9 cellular contexts compared by ENCODE assay signal in genomic region chr17:28613916-28614315, GRCh38. TPM values are rescaled to one million over a fixed set of nuclear protein-coding genes. Genes with fewer than 3 reads are reported as not detected.
DNase-seq lines count a peak whose midpoint lies in the region; ATAC-seq, FAIRE-seq and TF ChIP-seq lines count a peak whose summit lies in the region.
"Had no signal": no experiment of that assay in that cellular context is flagged by ENCODE, and none has a peak within 500 bp of the region (broad histone marks: within the 10 kb centered on the region; RNA-seq: fewer than 3 reads in every experiment).

Gene RSKR, minus strand, starts transcription at chr17:28614185. Its CDS starts 24 bp downstream, at chr17:28614161.

- TF ChIP-seq RAD21 in HCT116 (IDR thresholded peaks at IDR 0.05; ENCODE audit: low read depth): no peak

- H4K20me1 ChIP-seq in BLaER1 treated with 17β-estradiol and CSF1 and Interleukin-3, amounts not matched to agents 10 nM and 100 nM: peaks cover 15 to 64% (median 40%) of the 10 kb centered on the region in 11 experiments; a peak in 18 of 22 replicates
- no peaks in the 10 kb centered on the region for H4K20me1 ChIP-seq in HCT116 (ENCODE audit: insufficient read depth)

- intact Hi-C loops in HCT116 (cut with micrococcal nuclease): loop anchor here (1.0 kb wide), 1 partner anchor 120 kb away; no protein-coding TSS in a partner anchor
- intact Hi-C loops in breast epithelium (cut with DNase I; ENCODE audit: low total_unique reads): no loop called here

- H3K27ac ChIP-seq in BLaER1 treated with 17β-estradiol and CSF1 and Interleukin-3, amounts not matched to agents 10 nM and 100 nM: peak within 1 kb of the TSS in 2 of 11 experiments; percentile 9 to 22; a peak in 1 of 22 replicates
- H3K27ac ChIP-seq in HCT116 (ENCODE audit: low read depth, low read length): no peak within 1 kb of the TSS
- H3K27ac ChIP-seq in breast epithelium: no peak within 1 kb of the TSS

- TF ChIP-seq CTCF in HCT116 (IDR thresholded peaks at IDR 0.05 in 2 of 3, conservative IDR thresholded peaks at IDR 0.05 in 1 of 3; ENCODE audit: borderline replicate concordance in 1 of 3, insufficient read depth in 1 of 3, low read depth in 2 of 3, low read length in 2 of 3) (no peak), breast epithelium (IDR thresholded peaks at IDR 0.05) (no peak)

- peaks cover 0 to 40% (median 27%) of the 10 kb centered on the region in 10 experiments; a peak in 16 of 20 replicates for H3K4me1 ChIP-seq in BLaER1 treated with 17β-estradiol and CSF1 and Interleukin-3, amounts not matched to agents 10 nM and 100 nM
- H3K4me1 ChIP-seq in HCT116 (ENCODE audit: control insufficient read depth in 1 of 2, insufficient read depth in 2 of 2, low read length in 2 of 2) (no peaks in the 10 kb centered on the region), breast epithelium (no peaks in the 10 kb centered on the region)

- H3K4me2 ChIP-seq in BLaER1 treated with 17β-estradiol and CSF1 and Interleukin-3, amounts not matched to agents 10 nM and 100 nM: peak within 1 kb of the TSS in 7 of 11 experiments; percentile 14 to 41 (median 23); a peak in 11 of 22 replicates
- no peak within 1 kb of the TSS for H3K4me2 ChIP-seq in HCT116 (ENCODE audit: low read length)

- H3K4me3 ChIP-seq in BLaER1 treated with 17β-estradiol and CSF1 and Interleukin-3, amounts not matched to agents 10 nM and 100 nM: no peak within 1 kb of the TSS
- no peak within 1 kb of the TSS for H3K4me3 ChIP-seq in HCT116 (replicated peaks in 1 of 2; ENCODE audit: low read depth in 1 of 2, low read length in 2 of 2)
- no peak within 1 kb of the TSS for H3K4me3 ChIP-seq in breast epithelium

- RAD21 ChIA-PET in HCT116 (lab: Charles Lee; ENCODE audit: low non-redundant PET in 1 of 2, low total read pairs in 2 of 2, uncharacterized antibody in 2 of 2, unreplicated experiment in 2 of 2): no interaction called here

- ATAC-seq in HCT116 (no peak), GM19328 (IDR thresholded peaks at IDR 0.05; ENCODE audit: unreplicated experiment) (no peak)

- H3K27me3 ChIP-seq in BLaER1 treated with 17β-estradiol and CSF1 and Interleukin-3, amounts not matched to agents 10 nM and 100 nM: no peaks in the 10 kb centered on the region
- H3K27me3 ChIP-seq in HCT116 (ENCODE audit: insufficient read depth, low read length) (no peaks in the 10 kb centered on the region), breast epithelium (no peaks in the 10 kb centered on the region)

- peak within 1 kb of the TSS in 9 of 11 experiments; percentile 4 to 48 (median 26); a peak in 10 of 22 replicates for H3K9ac ChIP-seq in BLaER1 treated with 17β-estradiol and CSF1 and Interleukin-3, amounts not matched to agents 10 nM and 100 nM
- no peak within 1 kb of the TSS for H3K9ac ChIP-seq in HCT116 (ENCODE audit: low read length)

- no TSS peak for BruUV-seq in HCT116 (replicated peaks; lab: Mats Ljungman, UMichigan)

- POLR2A ChIA-PET in HCT116 (lab: Charles Lee): no interaction called here

- no peak for DNase-seq in HCT116 (ENCODE audit: low read depth, low spot score)
- no peak for DNase-seq in breast epithelium (ENCODE audit: low spot score in 2 of 2)
- DNase-seq in myocyte (ENCODE audit: low read depth): no peak
- DNase-seq in GM19239 (ENCODE audit: insufficient read length, low spot score): no peak
- no peak for DNase-seq in glomerular visceral epithelial cell (ENCODE audit: extremely low spot score)
- no peak for DNase-seq in NCI-H345 treated with DMSO at 0.1 percent for 48 hours (lab: John Stamatoyannopoulos, UW; ENCODE audit: unreplicated experiment)
- DNase-seq: aorta had no signal

- CTCF ChIA-PET in HCT116 (lab: Charles Lee): interaction anchor here (1.4 kb wide), 1 partner anchor 10 kb away, joined by 3 read pairs; no protein-coding TSS in a partner anchor

- TF ChIP-seq POLR2A in HCT116 (IDR thresholded peaks at IDR 0.05; ENCODE audit: borderline replicate concordance, extremely low read depth, insufficient read depth, insufficient read length): no peak
- no peak for TF ChIP-seq POLR2A in breast epithelium (IDR thresholded peaks at IDR 0.05)

- FAIRE-seq in GM19239 (lab: Jason Lieb, UNC): no peak

- no peak within 1 kb of the TSS for H2AFZ ChIP-seq in HCT116 (ENCODE audit: low read depth, low read length, poor library complexity, severe bottlenecking)

- no peaks in the 10 kb centered on the region for H3K9me3 ChIP-seq in BLaER1 treated with 17β-estradiol and CSF1 and Interleukin-3, amounts not matched to agents 10 nM and 100 nM (replicated peaks in 1 of 11)
- no peaks in the 10 kb centered on the region for H3K9me3 ChIP-seq in HCT116 (ENCODE audit: control insufficient read depth in 1 of 2, insufficient read depth in 1 of 2, low read depth in 1 of 2, low read length in 2 of 2)
- H3K9me3 ChIP-seq in breast epithelium: no peaks in the 10 kb centered on the region

- H3K36me3 ChIP-seq in BLaER1 treated with 17β-estradiol and CSF1 and Interleukin-3, amounts not matched to agents 10 nM and 100 nM: peaks cover 95 to 100% (median 100%) of the 10 kb centered on the region in 11 experiments
- peaks cover 50 to 63% of the 10 kb centered on the region in 2 experiments for H3K36me3 ChIP-seq in HCT116 (ENCODE audit: control insufficient read depth in 1 of 2, insufficient read depth in 2 of 2, low read length in 2 of 2)
- H3K36me3 ChIP-seq in breast epithelium: peaks cover 21% of the 10 kb centered on the region

- no peaks in the 10 kb centered on the region for H3K9me2 ChIP-seq in HCT116 (ENCODE audit: insufficient read depth)

- H3K79me2 ChIP-seq in HCT116 (ENCODE audit: insufficient read depth, low read length): no peaks in the 10 kb centered on the region

TF ChIP-seq in HCT116, 20 proteins besides CTCF, POLR2A, EP300 and RAD21:
- TF ChIP-seq EZH2phosphoT487 (IDR thresholded peaks at IDR 0.05; ENCODE audit: borderline replicate concordance) (no peak), ATF3 (IDR thresholded peaks at IDR 0.05) (no peak), SRF (IDR thresholded peaks at IDR 0.05; ENCODE audit: low read depth) (no peak), ZBTB33 (IDR thresholded peaks at IDR 0.05; ENCODE audit: extremely low read depth, insufficient replicate concordance, low read length) (no peak)

RNA-seq across cellular contexts. Expression of gene RSKR, which starts in this region (rescaled TPM):
- 18.9 TPM for total RNA-seq in HCT116 (2021; ENCODE audit: unreplicated experiment)
- 9.5 and 9.7 TPM in 2 replicates for polyA plus RNA-seq in HCT116 (2012)
- 10 to 100 TPM in 2 of 3 donors, 1 to 10 TPM in 1; 9.3 to 11.1 (median 11.0) TPM for total RNA-seq in breast epithelium
- 12.2 and 14.6 TPM in 2 replicates for total RNA-seq in myocyte
- 11.5 TPM for polyA plus RNA-seq in myocyte (2012)
